Comparison of ENCODE assay signal across 18 cellular contexts in the genomic region with DNA sequence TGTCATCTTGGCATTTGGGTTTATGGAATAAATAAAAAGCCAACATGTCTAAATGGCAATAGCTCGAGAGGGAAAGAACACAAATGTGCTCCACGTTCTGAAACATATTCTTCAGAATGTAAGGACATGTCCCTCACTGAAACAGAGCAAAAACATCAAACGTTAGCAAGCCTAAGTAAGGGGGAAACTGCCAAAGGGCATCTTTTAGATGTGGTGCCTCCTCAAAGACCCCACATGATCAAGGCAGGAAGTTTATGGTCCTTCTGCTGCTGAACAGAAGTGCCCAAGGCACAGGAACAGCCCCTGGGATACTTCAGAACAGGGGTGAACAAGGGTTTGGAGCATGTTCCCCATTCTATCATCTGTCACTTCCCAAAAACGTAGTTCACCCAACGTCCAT.
"Had no signal": no experiment of that assay in that cellular context is flagged by ENCODE, and none has a peak within 500 bp of the region (broad histone marks: within the 10 kb centered on the region; RNA-seq: fewer than 3 reads in every experiment).

No MANE protein-coding gene starts in this region.

- H3K4me3 Mint-ChIP-seq: IgD-negative memory B cell had no signal

- H3K9me2 ChIP-seq: SK-N-SH had no signal

- H3K36me3 ChIP-seq: MG63 had no signal

- H3K4me3 ChIP-seq: MG63 had no signal

- DNase-seq: KBM-7, NCI-H1092, NCI-H1105 treated with DMSO at 0.1 percent for 48 hours, NCI-H1417 treated with DMSO at 0.1 percent for 48 hours, NCI-H146, NCI-H1694 treated with DMSO at 0.1 percent for 48 hours, NCI-H1930, NCI-H2081, NCI-H2107, NCI-H2227 treated with DMSO at 0.1 percent for 48 hours, NCI-H524, NCI-H526 treated with DMSO at 0.1 percent for 48 hours, NCI-H748 treated with DMSO at 0.1 percent for 48 hours, RPMI8226, SK-N-SH had no signal

- H3K4me2 ChIP-seq: SK-N-SH had no signal

- H3K9me3 ChIP-seq: MG63, SK-N-SH had no signal

- H3K9ac ChIP-seq: SK-N-SH had no signal

- H3K27me3 ChIP-seq: MG63 had no signal

- H3K27ac Mint-ChIP-seq: IgD-negative memory B cell had no signal

- H3K27ac ChIP-seq: HL-60 had no signal

- H3K4me1 Mint-ChIP-seq: IgD-negative memory B cell had no signal
